13 cellular contexts compared by ENCODE assay signal in genomic region chr6:89310929-89311328, GRCh38. TPM values are rescaled to one million over a fixed set of nuclear protein-coding genes. Genes with fewer than 3 reads are reported as not detected.
DNase-seq lines count a peak whose midpoint lies in the region; ATAC-seq and TF ChIP-seq lines count a peak whose summit lies in the region.
"Had no signal": no experiment of that assay in that cellular context is flagged by ENCODE, and none has a peak within 500 bp of the region (broad histone marks: within the 10 kb centered on the region; RNA-seq: fewer than 3 reads in every experiment).

No MANE protein-coding gene starts in this region.

- peaks cover 35% of the 10 kb centered on the region for H3K4me1 Mint-ChIP-seq in chondrocyte (ENCODE audit: low read depth)

- no peaks in the 10 kb centered on the region for H3K9me3 ChIP-seq in mucosa of descending colon
- H3K9me3 ChIP-seq in tibial artery, result no peaks in the 10 kb centered on the region
- H3K9me3 ChIP-seq: sigmoid colon, transverse colon had no signal

- H3K27ac ChIP-seq in tibial artery, result no peak overlapping the region

- no peaks in the 10 kb centered on the region for H3K36me3 ChIP-seq in mucosa of descending colon (ENCODE audit: low read depth)
- peaks cover 0 to 8% (median 0%) of the 10 kb centered on the region in 3 donors for H3K36me3 ChIP-seq in tibial artery
- H3K36me3 ChIP-seq: sigmoid colon, transverse colon had no signal

- ATAC-seq in mucosa of descending colon, result peak; percentile 46
- ATAC-seq in GM18517 (IDR thresholded peaks at IDR 0.05; ENCODE audit: unreplicated experiment), result no peak

- no peak overlapping the region for H3K4me3 Mint-ChIP-seq in chondrocyte (ENCODE audit: unreplicated experiment)
- H3K4me3 Mint-ChIP-seq: activated CD4-positive, alpha-beta memory T cell treated with anti-CD3 and anti-CD28 coated beads for 36 hours; activated naive CD8-positive, alpha-beta T cell had no signal

- H3K4me3 ChIP-seq in mucosa of descending colon, result no peak overlapping the region
- H3K4me3 ChIP-seq in tibial artery, result no peak overlapping the region
- H3K4me3 ChIP-seq: sigmoid colon, transverse colon had no signal

- no peaks in the 10 kb centered on the region for H3K27me3 ChIP-seq in tibial artery
- H3K27me3 ChIP-seq: sigmoid colon, transverse colon had no signal

- intact Hi-C loops in mucosa of descending colon (cut with DNase I, micrococcal nuclease) (no loop called here), tibial artery (cut with DNase I; ENCODE audit: low total_unique reads) (no loop called here)

- H3K36me3 Mint-ChIP-seq in chondrocyte (ENCODE audit: low read depth), result peaks cover 2% of the 10 kb centered on the region
- H3K36me3 Mint-ChIP-seq: activated CD4-positive, alpha-beta memory T cell treated with anti-CD3 and anti-CD28 coated beads for 36 hours had no signal

- no peaks in the 10 kb centered on the region for H3K9me3 Mint-ChIP-seq in chondrocyte (ENCODE audit: low read depth)
- H3K9me3 Mint-ChIP-seq: activated CD4-positive, alpha-beta memory T cell treated with anti-CD3 and anti-CD28 coated beads for 36 hours had no signal

- H3K27me3 Mint-ChIP-seq in chondrocyte (ENCODE audit: low read depth), result peaks cover 27% of the 10 kb centered on the region
- H3K27me3 Mint-ChIP-seq: activated CD4-positive, alpha-beta memory T cell treated with anti-CD3 and anti-CD28 coated beads for 36 hours; activated naive CD8-positive, alpha-beta T cell had no signal

- DNase-seq in CD1c-positive myeloid dendritic cell (ENCODE audit: extremely low spot score) (peak; percentile 14), M059J (ENCODE audit: low read depth) (peak; percentile 88), chondrocyte (ENCODE audit: low spot score) (no peak), mucosa of descending colon (no peak), tibial artery (no peak), Kasumi-1 (lab: John Stamatoyannopoulos, UW) (no peak), NCI-H1048 (lab: John Stamatoyannopoulos, UW) (no peak)
- DNase-seq: activated CD4-positive, alpha-beta memory T cell treated with anti-CD3 and anti-CD28 coated beads for 36 hours; NCI-H2029 treated with DMSO at 0.1 percent for 48 hours; sigmoid colon; transverse colon had no signal

- H3K27ac Mint-ChIP-seq in chondrocyte (ENCODE audit: unreplicated experiment), result peak overlapping the region; percentile 20
- H3K27ac Mint-ChIP-seq: activated CD4-positive, alpha-beta memory T cell treated with anti-CD3 and anti-CD28 coated beads for 36 hours; activated naive CD8-positive, alpha-beta T cell had no signal

- no peak for TF ChIP-seq CTCF in chondrocyte (IDR thresholded peaks at IDR 0.05)
- no peak for TF ChIP-seq CTCF in mucosa of descending colon (IDR thresholded peaks at IDR 0.05)
- TF ChIP-seq CTCF in tibial artery (IDR thresholded peaks at IDR 0.05), result no peak

- H3K4me1 ChIP-seq in mucosa of descending colon (ENCODE audit: low read depth) (peaks cover 22% of the 10 kb centered on the region), tibial artery (peaks cover 0 to 25% (median 23%) of the 10 kb centered on the region in 4 donors)

RNA-seq across cellular contexts. Expression of gene GABRR2, which starts 4.2 kb away (rescaled TPM):
- 0.25 TPM in 1 of 2 replicates, not detected in the other for total RNA-seq in M059J (2014; rRNA removed; shearing (Covaris generic))
- total RNA-seq in chondrocyte (0.57 to 1.4 TPM (median 0.72 TPM) in 3 replicates), mucosa of descending colon (1 to 10 TPM in 1 of 3 donors, under 1 TPM in 2; 0.63 to 2.4 (median 0.72) TPM)

RNA-seq across cellular contexts. Expression of gene UBE2J1, which starts 41.6 kb away (rescaled TPM):
- 18.6 and 28.8 TPM in 2 replicates for total RNA-seq in M059J (2014; rRNA removed; shearing (Covaris generic))
- total RNA-seq in chondrocyte (42.6 to 49.8 TPM (median 49.1 TPM) in 3 replicates), mucosa of descending colon (10 to 100 TPM; 40.0 to 50.2 (median 42.2) TPM)

Comparison
In these comparisons a context has a peak if more than half of its experiments do, and no peak if none do; other contexts are left out.
1. DNase-seq: peak in CD1c-positive myeloid dendritic cell (single experiment) and M059J (single experiment); none in chondrocyte (single experiment), mucosa of descending colon (0 of 3), tibial artery (0 of 2), Kasumi-1 (0 of 2) and NCI-H1048 (single experiment).